Comparison of ENCODE assay signal across 18 cellular contexts in genomic region chr10:100688201-100688600, GRCh38. TPM values are rescaled to one million over a fixed set of nuclear protein-coding genes. Genes with fewer than 3 reads are reported as not detected.
A peak's percentile ranks its signal among the peaks of the same experiment; 100 is the strongest.
DNase-seq lines count a peak whose midpoint lies in the region; ATAC-seq and TF ChIP-seq lines count a peak whose summit lies in the region.
"Had no signal": no experiment of that assay in that cellular context is flagged by ENCODE, and none has a peak within 500 bp of the region (broad histone marks: within the 10 kb centered on the region; RNA-seq: fewer than 3 reads in every experiment).

No MANE protein-coding gene starts in this region.

- H3K4me3 Mint-ChIP-seq in glutamatergic neuron (ENCODE audit: unreplicated experiment) = peak overlapping the region; percentile 33
- H3K4me3 Mint-ChIP-seq: B cell; CD8-positive, alpha-beta T cell had no signal

- POLR2A ChIA-PET in SK-N-SH (lab: Yijun Ruan, JAX) (no interaction called here), HEK293 (lab: Yijun Ruan, JAX) (no interaction called here)

- no peak for TF ChIP-seq EP300 in SK-N-SH (IDR thresholded peaks at IDR 0.05; ENCODE audit: borderline replicate concordance in 1 of 2, low read depth in 1 of 2, low read length in 1 of 2)

- no peaks in the 10 kb centered on the region for H3K79me2 ChIP-seq in SK-N-SH (ENCODE audit: insufficient read depth)

- H3K27me3 ChIP-seq in SK-N-SH (ENCODE audit: insufficient read depth) (peaks cover 39% of the 10 kb centered on the region; the same call in 1 of the 2 replicates), spleen (replicated peaks in 1 of 7) (peaks cover 0 to 98% (median 62%) of the 10 kb centered on the region in 7 donors)

- no peaks in the 10 kb centered on the region for H3K36me3 ChIP-seq in SK-N-SH (replicated peaks in 1 of 2; ENCODE audit: control insufficient read depth in 1 of 2, insufficient read depth in 2 of 2, low read length in 1 of 2)
- H3K36me3 ChIP-seq in HEK293 (ENCODE audit: control insufficient read depth in 2 of 2, insufficient read depth in 1 of 2, low read length in 2 of 2) = no peaks in the 10 kb centered on the region
- no peaks in the 10 kb centered on the region for H3K36me3 ChIP-seq in spleen
- H3K36me3 ChIP-seq: BLaER1 treated with 17β-estradiol and CSF1 and Interleukin-3, amounts not matched to agents 10 nM and 100 nM had no signal

- H3K27ac Mint-ChIP-seq in glutamatergic neuron (ENCODE audit: unreplicated experiment) = no peak overlapping the region
- H3K27ac Mint-ChIP-seq: B cell; CD8-positive, alpha-beta T cell had no signal

- peaks cover 5% of the 10 kb centered on the region for H3K36me3 Mint-ChIP-seq in glutamatergic neuron (ENCODE audit: unreplicated experiment)
- H3K36me3 Mint-ChIP-seq: CD8-positive, alpha-beta T cell had no signal

- no peak overlapping the region for H2AFZ ChIP-seq in SK-N-SH (ENCODE audit: low read depth)
- H2AFZ ChIP-seq: GM23248 had no signal

- H3K9me3 Mint-ChIP-seq in glutamatergic neuron (ENCODE audit: unreplicated experiment) = peaks cover 8% of the 10 kb centered on the region
- H3K9me3 Mint-ChIP-seq: CD8-positive, alpha-beta T cell had no signal

- no peaks in the 10 kb centered on the region for H3F3A ChIP-seq in SK-N-SH (replicated peaks; ENCODE audit: insufficient read depth)

- H3K4me2 ChIP-seq in SK-N-SH = no peak overlapping the region

- H3K27me3 Mint-ChIP-seq in glutamatergic neuron (ENCODE audit: unreplicated experiment) = peaks cover 9% of the 10 kb centered on the region

- H3K27ac ChIP-seq in SK-N-SH (ENCODE audit: low read depth in 2 of 2, low read length in 1 of 2) = no peak overlapping the region; a peak in 1 of 4 replicates
- H3K27ac ChIP-seq in HEK293 (ENCODE audit: extremely low read depth, low read depth, low read length) = no peak overlapping the region
- H3K27ac ChIP-seq in spleen = no peak overlapping the region
- H3K27ac ChIP-seq: BLaER1 treated with 17β-estradiol and CSF1 and Interleukin-3, amounts not matched to agents 10 nM and 100 nM; GM23248 had no signal

- no peaks in the 10 kb centered on the region for H3K9me2 ChIP-seq in SK-N-SH

- H3K9me3 ChIP-seq in SK-N-SH = no peaks in the 10 kb centered on the region
- H3K9me3 ChIP-seq in HEK293 (ENCODE audit: control insufficient read depth, insufficient read depth, low read depth, low read length) = no peaks in the 10 kb centered on the region
- H3K9me3 ChIP-seq in spleen = no peaks in the 10 kb centered on the region
- H3K9me3 ChIP-seq: BLaER1 treated with 17β-estradiol and CSF1 and Interleukin-3, amounts not matched to agents 10 nM and 100 nM had no signal

- DNase-seq in SK-N-SH (peak; percentile 51), glutamatergic neuron (no peak), spleen (peak; percentile 54), NCI-H2227 treated with DMSO at 0.1 percent for 48 hours (lab: John Stamatoyannopoulos, UW) (no peak), mucosa of gallbladder (ENCODE audit: low spot score) (no peak)
- DNase-seq: Calu3; CD8-positive, alpha-beta T cell; DMS79 treated with DMSO at 0.1 percent for 48 hours; GF-D8; GM23248 had no signal

- 25% methylated on average over 6 of the region's 6 CpGs for WGBS in SK-N-SH (ENCODE audit: low lambda C conversion rate)
- WGBS in spleen, 5 donors = 11 to 25% (median 18%) methylated on average over 6 of the region's 6 CpGs

- CTCF ChIA-PET in SK-N-SH (lab: Yijun Ruan, JAX) (interaction anchor here (0.9 to 2.4 kb wide), 5 partner anchors 17 to 205 kb away, joined by 3 to 8 read pairs (median 3); no protein-coding TSS in a partner anchor), HEK293 (lab: Yijun Ruan, JAX) (interaction anchor here (0.7 kb wide), 1 partner anchor 11 kb away, joined by 3 read pairs; no protein-coding TSS in a partner anchor)

- no peak for TF ChIP-seq RAD21 in SK-N-SH (IDR thresholded peaks at IDR 0.05; ENCODE audit: low read length)

- intact Hi-C loops in spleen (cut with DNase I; ENCODE audit: low total_unique reads) = no loop called here

- peaks cover 0 to 38% of the 10 kb centered on the region in 2 experiments; a peak in 2 of 4 replicates for H3K4me1 ChIP-seq in SK-N-SH (ENCODE audit: control insufficient read depth in 1 of 2, insufficient read depth in 2 of 2, low read depth in 1 of 2, low read length in 1 of 2)
- H3K4me1 ChIP-seq in HEK293 (ENCODE audit: control insufficient read depth, insufficient read depth, low read length) = 0 out of 2 replicates have a peak, but pooled peaks cover 2% of the 10 kb centered on the region
- H3K4me1 ChIP-seq in spleen = no peaks in the 10 kb centered on the region

- peaks cover 3% of the 10 kb centered on the region; the same call in 1 of the 2 replicates for H4K20me1 ChIP-seq in SK-N-SH (ENCODE audit: insufficient read depth)

- no peak overlapping the region for H3K9ac ChIP-seq in SK-N-SH
- H3K9ac ChIP-seq: BLaER1 treated with 17β-estradiol and CSF1 and Interleukin-3, amounts not matched to agents 10 nM and 100 nM; GM23248 had no signal

- TF ChIP-seq CTCF in SK-N-SH (IDR thresholded peaks at IDR 0.05) (no peak), HEK293 (tag by site-specific recombination; IDR thresholded peaks at IDR 0.05) (no peak), glutamatergic neuron (IDR thresholded peaks at IDR 0.05; ENCODE audit: partially characterized antibody, unreplicated experiment) (no peak), spleen (IDR thresholded peaks at IDR 0.05 in 8 of 11, conservative IDR thresholded peaks at IDR 0.05 in 3 of 11) (no peak)

- no peak for TF ChIP-seq POLR2A in spleen (IDR thresholded peaks at IDR 0.05)

- H3K4me1 Mint-ChIP-seq in glutamatergic neuron (ENCODE audit: low read depth, unreplicated experiment) = peaks cover 34% of the 10 kb centered on the region
- H3K4me1 Mint-ChIP-seq: B cell had no signal

- no peak for ATAC-seq in SK-N-SH treated with all-trans-retinoic acid at 6 μM for 48 hours
- ATAC-seq: CD8-positive, alpha-beta T cell; GM12878; HCT116 had no signal

- H3K4me3 ChIP-seq in SK-N-SH (ENCODE audit: low read depth in 2 of 2, low read length in 1 of 2) (no peak overlapping the region), HEK293 (ENCODE audit: low read depth, low read length) (no peak overlapping the region), spleen (no peak overlapping the region)
- H3K4me3 ChIP-seq: BLaER1 treated with 17β-estradiol and CSF1 and Interleukin-3, amounts not matched to agents 10 nM and 100 nM; GM12878; GM23248 had no signal

TF ChIP-seq in SK-N-SH, 30 proteins besides CTCF, POLR2A, EP300 and RAD21:
- TF ChIP-seq POLR2AphosphoS5 (IDR thresholded peaks at IDR 0.05; ENCODE audit: low read depth, low read length) = no peak
- TF ChIP-seq NRF1 (IDR thresholded peaks at IDR 0.05; ENCODE audit: low read depth, low read length) = no peak

TF ChIP-seq in SK-N-SH treated with all-trans-retinoic acid at 6 μM for 48 hours, 23 proteins besides CTCF, POLR2A, EP300 and RAD21:
- TF ChIP-seq PPARA (CRISPR knock-in tag; IDR thresholded peaks at IDR 0.05; ENCODE audit: borderline replicate concordance) (no peak), ISL1 (CRISPR knock-in tag; IDR thresholded peaks at IDR 0.05) (no peak)
TF ChIP-seq in SK-N-SH treated with all-trans-retinoic acid at 6 μM for 48 hours: peak in this region for 0.

TF ChIP-seq in HEK293, 187 proteins besides CTCF, POLR2A, EP300 and RAD21 (continues in another document):
- TF ChIP-seq ZNF433 (tag by site-specific recombination; IDR thresholded peaks at IDR 0.05; ENCODE audit: low read depth) (no peak), ZNF157 (tag by site-specific recombination; IDR thresholded peaks at IDR 0.05) (no peak), ZBTB11 (tag by site-specific recombination; conservative IDR thresholded peaks at IDR 0.05; ENCODE audit: low read depth) (no peak), ZNF473 (tag by site-specific recombination; IDR thresholded peaks at IDR 0.05) (no peak), ZFHX2 (tag by site-specific recombination; conservative IDR thresholded peaks at IDR 0.05) (peak; percentile 80), ZFP69B (tag by site-specific recombination; IDR thresholded peaks at IDR 0.05) (no peak), ZIC2 (tag by site-specific recombination; IDR thresholded peaks at IDR 0.05) (peak; percentile 79), ZNF843 (tag by site-specific recombination; IDR thresholded peaks at IDR 0.05) (no peak), ZFP37 (tag by site-specific recombination; IDR thresholded peaks at IDR 0.05) (no peak), REPIN1 (tag by site-specific recombination; IDR thresholded peaks at IDR 0.05; ENCODE audit: low read depth) (no peak), SETDB1 (IDR thresholded peaks at IDR 0.05; ENCODE audit: insufficient read length, low read length) (no peak), ZNF223 (tag by site-specific recombination; IDR thresholded peaks at IDR 0.05) (0 out of 2 replicates have a peak, but pooled peaks have one; percentile 58), ZNF785 (tag by site-specific recombination; IDR thresholded peaks at IDR 0.05) (no peak), ZNF792 (tag by site-specific recombination; IDR thresholded peaks at IDR 0.05) (no peak)

RNA-seq across cellular contexts. Expression of gene PAX2, which starts 57.2 kb away (rescaled TPM):
- not detected in 2 replicates for polyA plus RNA-seq in SK-N-SH (2012; rRNA removed)
- polyA plus RNA-seq in SK-N-SH (2012; cell fraction: cytosol; rRNA removed) = not detected in 2 replicates
- 0.08 TPM in 1 of 2 replicates, not detected in the other for polyA plus RNA-seq in SK-N-SH (2012; cell fraction: nucleus; rRNA removed)
- total RNA-seq in glutamatergic neuron (ENCODE audit: unreplicated experiment) = not detected
- total RNA-seq in spleen = not detected
- polyA plus RNA-seq in spleen = not detected
- total RNA-seq in mucosa of gallbladder = not detected
- total RNA-seq: A172; B cell; Calu3; CD8-positive, alpha-beta T cell; GM12878; GM23248; HT-29 had no signal
- polyA plus RNA-seq: GM12878, GM23248 had no signal

Comparison
In these comparisons a context has a peak if more than half of its experiments do, and no peak if none do; other contexts are left out.
1. DNase-seq: peak in SK-N-SH (single experiment) and spleen (single experiment); none in glutamatergic neuron (single experiment), NCI-H2227 treated with DMSO at 0.1 percent for 48 hours (single experiment) and mucosa of gallbladder (single experiment).